In the genomic region with DNA sequence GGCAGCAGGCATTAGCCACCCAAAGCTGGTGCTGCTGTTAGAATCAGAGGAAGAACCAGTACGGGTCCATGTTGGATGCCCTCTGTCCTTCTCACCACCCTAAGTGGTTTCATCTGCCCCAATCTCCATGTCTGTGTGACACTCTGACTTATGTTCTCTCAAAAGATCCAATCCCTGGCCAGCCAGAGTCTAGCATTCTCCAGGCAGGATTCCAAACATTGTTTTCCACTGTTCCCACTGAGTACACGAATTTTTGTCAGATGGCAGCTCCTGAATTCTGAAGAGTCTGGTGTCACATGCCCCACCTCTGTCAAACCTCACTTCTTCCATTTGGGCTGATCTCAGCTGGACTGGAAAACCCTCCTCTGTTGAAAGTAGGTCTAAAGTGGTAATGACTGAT, we compare ENCODE assay signal across 19 cellular contexts.
A peak's percentile ranks its signal among the peaks of the same experiment; 100 is the strongest.
DNase-seq lines count a peak whose midpoint lies in the region; ATAC-seq, FAIRE-seq and TF ChIP-seq lines count a peak whose summit lies in the region.
"Had no signal": no experiment of that assay in that cellular context is flagged by ENCODE, and none has a peak within 500 bp of the region (broad histone marks: within the 10 kb centered on the region; RNA-seq: fewer than 3 reads in every experiment).

No MANE protein-coding gene starts in this region.

- H3K23ac ChIP-seq in H1 (ENCODE audit: insufficient read length) (no peak overlapping the region), trophoblast cell (ENCODE audit: low read length) (no peak overlapping the region)

- no peak for TF ChIP-seq POLR2A in H1 (IDR thresholded peaks at IDR 0.05; ENCODE audit: control extremely low read depth in 1 of 2, low read depth in 2 of 2, low read length in 2 of 2)
- TF ChIP-seq POLR2A in GM12891 (IDR thresholded peaks at IDR 0.05; ENCODE audit: low read depth, low read length), result no peak

- no peak overlapping the region for H3K56ac ChIP-seq in H1 (replicated peaks; ENCODE audit: insufficient read length, low read depth, low read length)

- no peak overlapping the region for H2BK5ac ChIP-seq in H1 (ENCODE audit: low read depth, low read length)
- H2BK5ac ChIP-seq in trophoblast cell (ENCODE audit: low read depth, low read length, poor library complexity), result no peak overlapping the region

- FAIRE-seq in H1 (lab: Jason Lieb, UNC) (no peak), GM12891 (lab: Jason Lieb, UNC) (no peak)
- FAIRE-seq: GM12878, HepG2, HTR-8/SVneo had no signal

- H3K4me1 ChIP-seq in PC-9 (replicated peaks; ENCODE audit: insufficient read depth) (0 out of 2 replicates have a peak, but pooled peaks cover 14% of the 10 kb centered on the region), H1 (replicated peaks in 1 of 4; ENCODE audit: control insufficient read depth in 3 of 4, insufficient read depth in 4 of 4, low read length in 3 of 4) (no peaks in the 10 kb centered on the region), trophoblast cell (ENCODE audit: control insufficient read depth in 1 of 2, insufficient read depth in 2 of 2, low read length in 2 of 2) (peaks cover 4 to 9% of the 10 kb centered on the region in 2 experiments)
- H3K4me1 ChIP-seq: BLaER1, Caco-2, HAP-1 had no signal

- no peak overlapping the region for H3K9ac ChIP-seq in H1 (replicated peaks in 1 of 4; ENCODE audit: extremely low read depth in 1 of 4, low read depth in 3 of 4, low read length in 3 of 4)
- H3K9ac ChIP-seq in trophoblast cell (ENCODE audit: low read length), result no peak overlapping the region
- H3K9ac ChIP-seq: BLaER1 had no signal

- H2AK5ac ChIP-seq in H1 (ENCODE audit: low read depth, low read length) (peak overlapping the region; percentile 61; the same call in 1 of the 2 replicates), trophoblast cell (ENCODE audit: low read length) (no peak overlapping the region)

- H3K18ac ChIP-seq in H1 (ENCODE audit: extremely low read depth, low read length) (no peak overlapping the region), trophoblast cell (ENCODE audit: low read length) (no peak overlapping the region)

- DNase-seq in NCI-H2171 treated with DMSO at 0.1 percent for 48 hours (lab: John Stamatoyannopoulos, UW) (peak; percentile 12), NCI-H2171 (lab: John Stamatoyannopoulos, UW) (no peak), PC-9 (no peak), H1 (ENCODE audit: low read depth in 1 of 2, low spot score in 2 of 2) (no peak), trophoblast cell (peak in 1 of 2 donors; percentile 39), GM12891 (ENCODE audit: insufficient read length, low spot score) (no peak), H4 (ENCODE audit: low spot score) (no peak)
- DNase-seq: AML-193; Caco-2; CD8-positive, alpha-beta memory T cell; DMS53 had no signal

- CTCF ChIA-PET in PC-9 (lab: Charles Lee) (no interaction called here), H1 (lab: Charles Lee; ENCODE audit: partially characterized antibody) (interaction anchor here (1.8 to 3.2 kb wide), 3 partner anchors 13 to 139 kb away, joined by 3 to 13 read pairs (median 7); no protein-coding TSS in a partner anchor)

- no peak overlapping the region for H2BK20ac ChIP-seq in H1 (ENCODE audit: low read length)

- no peak overlapping the region for H3K4ac ChIP-seq in H1 (replicated peaks; ENCODE audit: insufficient read length, low read depth, low read length)
- H3K4ac ChIP-seq in trophoblast cell (ENCODE audit: low read depth, low read length), result no peak overlapping the region

- H3K14ac ChIP-seq in H1 (ENCODE audit: insufficient read length) (no peak overlapping the region), trophoblast cell (ENCODE audit: low read length) (no peak overlapping the region)

- H4K12ac ChIP-seq in trophoblast cell (ENCODE audit: low read depth, low read length), result no peak overlapping the region

- ATAC-seq in HG02970 (IDR thresholded peaks at IDR 0.05; ENCODE audit: low FRiP score, unreplicated experiment), result no peak
- ATAC-seq: GM12878, GM23338, HepG2 had no signal

- H4K5ac ChIP-seq in H1 (ENCODE audit: insufficient read length, low read depth, low read length), result no peak overlapping the region

- no peaks in the 10 kb centered on the region; the same call in 1 of the 2 replicates for H3F3A ChIP-seq in PC-9 (ENCODE audit: insufficient read depth, low read depth)

- no peak overlapping the region for H3K4me3 ChIP-seq in PC-9
- H3K4me3 ChIP-seq in H1 (ENCODE audit: extremely low read depth in 1 of 4, insufficient read depth in 2 of 4, low read depth in 3 of 4, low read length in 4 of 4), result no peak overlapping the region
- H3K4me3 ChIP-seq in trophoblast cell (ENCODE audit: low read depth, low read length), result no peak overlapping the region
- H3K4me3 ChIP-seq: BLaER1, GM12878, GM23338, HAP-1 had no signal

- no peaks in the 10 kb centered on the region for H3K27me3 ChIP-seq in PC-9 (ENCODE audit: insufficient read depth, low read depth)
- no peaks in the 10 kb centered on the region for H3K27me3 ChIP-seq in H1 (replicated peaks in 1 of 4; ENCODE audit: control insufficient read depth in 3 of 4, extremely low read depth in 1 of 4, insufficient read depth in 3 of 4, low read length in 3 of 4)
- H3K27me3 ChIP-seq in trophoblast cell (ENCODE audit: insufficient read depth, low read length), result no peaks in the 10 kb centered on the region
- H3K27me3 ChIP-seq: BLaER1 had no signal

- no peaks in the 10 kb centered on the region for H4K20me1 ChIP-seq in PC-9 (ENCODE audit: insufficient read depth)
- H4K20me1 ChIP-seq in H1 (replicated peaks in 1 of 2; ENCODE audit: control insufficient read depth in 1 of 2, insufficient read depth in 2 of 2, low read length in 2 of 2), result no peaks in the 10 kb centered on the region
- H4K20me1 ChIP-seq: BLaER1 had no signal

- H3K9me3 ChIP-seq in PC-9 (ENCODE audit: insufficient read depth, low read depth) (no peaks in the 10 kb centered on the region; the same call in 1 of the 2 replicates), H1 (ENCODE audit: insufficient read depth in 2 of 2, low read depth in 1 of 2, low read length in 1 of 2) (no peaks in the 10 kb centered on the region), trophoblast cell (ENCODE audit: insufficient read depth, low read depth, low read length) (no peaks in the 10 kb centered on the region)
- H3K9me3 ChIP-seq: BLaER1, Caco-2, HAP-1 had no signal

- no peak for TF ChIP-seq EP300 in H1 (IDR thresholded peaks at IDR 0.05; ENCODE audit: borderline replicate concordance in 1 of 2, low read depth in 2 of 2, low read length in 2 of 2)

- H3K79me1 ChIP-seq in H1 (ENCODE audit: low read depth, low read length) (no peaks in the 10 kb centered on the region), trophoblast cell (ENCODE audit: low read length) (no peaks in the 10 kb centered on the region)

- no peaks in the 10 kb centered on the region for H3K23me2 ChIP-seq in H1 (ENCODE audit: low read depth, low read length)

- no peaks in the 10 kb centered on the region for H3K9me2 ChIP-seq in PC-9 (ENCODE audit: insufficient read depth)

- no peaks in the 10 kb centered on the region for H3K36me3 ChIP-seq in PC-9 (ENCODE audit: low read depth)
- H3K36me3 ChIP-seq in H1 (ENCODE audit: control insufficient read depth in 2 of 4, insufficient read depth in 4 of 4, low read length in 3 of 4), result no peaks in the 10 kb centered on the region
- H3K36me3 ChIP-seq in trophoblast cell (ENCODE audit: control insufficient read depth in 1 of 2, insufficient read depth in 2 of 2, low read length in 2 of 2), result no peaks in the 10 kb centered on the region
- H3K36me3 ChIP-seq: BLaER1, HAP-1 had no signal

- intact Hi-C loops in PC-9 (cut with micrococcal nuclease; ENCODE audit: unreplicated experiment), result no loop called here

- H3K79me2 ChIP-seq in PC-9 (ENCODE audit: low read depth) (no peaks in the 10 kb centered on the region), H1 (ENCODE audit: control insufficient read depth in 1 of 2, insufficient read depth in 2 of 2, low read length in 2 of 2) (no peaks in the 10 kb centered on the region), trophoblast cell (ENCODE audit: control insufficient read depth, insufficient read depth, low read length, poor library complexity) (no peaks in the 10 kb centered on the region)

- H2BK120ac ChIP-seq in H1 (replicated peaks; ENCODE audit: low read depth, low read length) (no peak overlapping the region), trophoblast cell (ENCODE audit: insufficient read depth, low read length, poor library complexity) (no peak overlapping the region)

- no peak overlapping the region for H2AFZ ChIP-seq in PC-9
- no peak overlapping the region for H2AFZ ChIP-seq in H1 (ENCODE audit: low read length)
- H2AFZ ChIP-seq in trophoblast cell (ENCODE audit: insufficient read depth, low read length, poor library complexity), result no peak overlapping the region
- H2AFZ ChIP-seq: GM23338 had no signal

- no peak overlapping the region for H4K8ac ChIP-seq in H1 (ENCODE audit: extremely low read depth, insufficient read depth, low read length)
- no peak overlapping the region for H4K8ac ChIP-seq in trophoblast cell (ENCODE audit: low read depth, low read length)

- 82% methylated on average over 2 of the region's 2 CpGs; no CpG with 5 or more reads in 1 of the 2 experiments for WGBS in H1 (ENCODE audit: extremely low coverage in 1 of 2, insufficient coverage in 1 of 2, insufficient read length in 1 of 2, insufficient replicate concordance in 2 of 2, low coverage in 1 of 2, low lambda C conversion rate in 2 of 2, missing lambda C conversion rate in 1 of 2), 2 experiments
- no CpG with 5 or more reads among the region's 2 CpGs for WGBS in trophoblast cell (ENCODE audit: extremely low coverage, insufficient coverage, insufficient read length)

- H3K27ac ChIP-seq in PC-9, result no peak overlapping the region
- H3K27ac ChIP-seq in H1 (ENCODE audit: low read depth, low read length), result no peak overlapping the region
- H3K27ac ChIP-seq in trophoblast cell (ENCODE audit: low read depth, low read length), result no peak overlapping the region
- H3K27ac ChIP-seq: 22Rv1, BLaER1 had no signal

- H2BK15ac ChIP-seq in H1 (ENCODE audit: low read length), result no peak overlapping the region

- no peak for TF ChIP-seq RAD21 in H1 (IDR thresholded peaks at IDR 0.05 in 1 of 2, conservative IDR thresholded peaks at IDR 0.05 in 1 of 2; ENCODE audit: low read depth in 2 of 2, low read length in 2 of 2)

- POLR2A ChIA-PET in PC-9 (lab: Charles Lee; ENCODE audit: unreplicated experiment) (interaction anchor here (0.6 kb wide), 1 partner anchor 35 kb away, joined by 4 read pairs; no protein-coding TSS in a partner anchor), H1 (lab: Charles Lee; ENCODE audit: partially characterized antibody) (no interaction called here)

- TF ChIP-seq CTCF in PC-9 (conservative IDR thresholded peaks at IDR 0.05), result no peak
- no peak for TF ChIP-seq CTCF in H1 (IDR thresholded peaks at IDR 0.05; ENCODE audit: control extremely low read depth in 1 of 3, insufficient read depth in 1 of 3, low read depth in 1 of 3, low read length in 3 of 3)

- H3K4me2 ChIP-seq in PC-9, result peak overlapping the region; percentile 30; the same call in 1 of the 2 replicates
- H3K4me2 ChIP-seq in H1 (ENCODE audit: insufficient read depth in 1 of 2, low read depth in 2 of 2, low read length in 2 of 2), result no peak overlapping the region
- H3K4me2 ChIP-seq in trophoblast cell (ENCODE audit: low read length), result peak overlapping the region; percentile 0
- H3K4me2 ChIP-seq: BLaER1, GM23338 had no signal

- no peak overlapping the region for H2BK12ac ChIP-seq in H1 (ENCODE audit: low read depth, low read length)
- no peak overlapping the region for H2BK12ac ChIP-seq in trophoblast cell (ENCODE audit: low read length)

- no TSS peak for BruUV-seq in PC-9 (replicated peaks; lab: Mats Ljungman, UMichigan)

- H4K91ac ChIP-seq in H1 (replicated peaks; ENCODE audit: insufficient read length, low read length) (no peak overlapping the region), trophoblast cell (ENCODE audit: low read depth, low read length) (no peak overlapping the region)

Comparison
In these comparisons a context has a peak if more than half of its experiments do, and no peak if none do; other contexts are left out.
1. H3K4me2 ChIP-seq: peak in PC-9 (single experiment) and trophoblast cell (single experiment); none in H1 (0 of 2).